1 cellular context compared by ENCODE assay signal in genomic region chr2:23918837-23919489, GRCh38.
TF ChIP-seq lines count a peak whose summit lies in the region.

No MANE protein-coding gene starts in this region.

TF ChIP-seq in GM23338, 12 proteins besides CTCF, POLR2A, EP300 and RAD21 (continued from another document):
- TF ChIP-seq ZNF462 (CRISPR knock-in tag; IDR thresholded peaks at IDR 0.05) (no peak), ZNF114 (CRISPR knock-in tag; IDR thresholded peaks at IDR 0.05) (no peak), NANOG (IDR thresholded peaks at IDR 0.05; ENCODE audit: borderline replicate concordance) (no peak), EZH2 (IDR thresholded peaks at IDR 0.05; ENCODE audit: low read depth, unreplicated experiment) (no peak), POLR2AphosphoS5 (IDR thresholded peaks at IDR 0.05; ENCODE audit: low read depth) (no peak), STAT1 (IDR thresholded peaks at IDR 0.05; ENCODE audit: unreplicated experiment) (no peak), REST (IDR thresholded peaks at IDR 0.05; ENCODE audit: unreplicated experiment) (no peak), CREB1 (CRISPR knock-in tag; IDR thresholded peaks at IDR 0.05; ENCODE audit: low read depth) (no peak), EZH2phosphoT487 (IDR thresholded peaks at IDR 0.05; ENCODE audit: unreplicated experiment) (no peak), ZNF331 (CRISPR knock-in tag; IDR thresholded peaks at IDR 0.05; ENCODE audit: low read depth) (no peak)
